11 cellular contexts compared by ENCODE assay signal in the genomic region with DNA sequence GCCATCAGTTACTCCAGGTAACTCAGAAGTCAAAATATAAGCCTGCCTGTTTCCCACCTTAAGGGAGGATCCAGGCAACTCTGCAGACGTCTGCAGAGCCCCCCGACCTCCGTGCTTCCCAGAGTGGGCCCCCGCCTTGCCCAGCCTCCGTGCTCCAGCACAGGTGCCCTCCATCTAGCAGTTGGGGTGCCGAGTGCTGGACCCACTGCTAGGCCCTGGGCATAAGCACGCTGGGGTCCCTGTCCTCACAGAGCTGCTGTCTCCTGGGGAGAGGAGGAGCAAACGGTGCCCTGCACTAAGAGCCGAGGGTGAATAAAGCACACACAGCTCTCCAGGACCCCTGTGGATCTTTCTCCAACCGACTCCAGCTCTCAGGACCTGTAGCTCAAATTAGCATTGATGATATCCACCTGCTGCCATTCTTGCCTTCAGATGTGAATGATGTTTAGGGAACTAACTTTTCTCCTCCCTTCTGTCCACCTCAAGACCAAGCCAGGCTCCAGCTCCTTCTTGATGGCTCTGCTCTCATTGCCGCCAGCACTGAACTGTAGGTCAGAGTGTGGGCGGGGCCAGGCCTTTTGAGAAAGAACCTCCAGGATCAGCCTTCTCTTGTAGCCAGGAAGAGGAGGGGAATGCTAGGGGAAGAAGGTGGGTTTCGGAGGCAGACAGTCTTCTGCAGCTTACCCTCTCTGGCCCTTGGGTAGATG.
DNase-seq lines count a peak whose midpoint lies in the region; ATAC-seq, FAIRE-seq and TF ChIP-seq lines count a peak whose summit lies in the region.
"Had no signal": no experiment of that assay in that cellular context is flagged by ENCODE, and none has a peak within 500 bp of the region (broad histone marks: within the 10 kb centered on the region; RNA-seq: fewer than 3 reads in every experiment).

No MANE protein-coding gene starts in this region.

- peaks cover 4% of the 10 kb centered on the region for H3K36me3 Mint-ChIP-seq in nephron (ENCODE audit: low read depth)
- H3K36me3 Mint-ChIP-seq: CD4-positive, CD25-positive, alpha-beta regulatory T cell had no signal

- no peaks in the 10 kb centered on the region for H3K36me3 ChIP-seq in K562 (ENCODE audit: control insufficient read depth, insufficient read depth, low read length)

- H4K20me1 ChIP-seq in K562 (replicated peaks; ENCODE audit: control insufficient read depth, insufficient read depth, low read length), result peaks cover 4% of the 10 kb centered on the region; the same call in 1 of the 2 replicates

- TF ChIP-seq CTCF in K562 (IDR thresholded peaks at IDR 0.05 in 2 of 3, conservative IDR thresholded peaks at IDR 0.05 in 1 of 3; ENCODE audit: insufficient read depth in 2 of 3, low read depth in 1 of 3, low read length in 3 of 3) (no peak), nephron (IDR thresholded peaks at IDR 0.05; ENCODE audit: unreplicated experiment in 3 of 3) (no peak)

- peak; percentile 55 for FAIRE-seq in K562 (lab: Jason Lieb, UNC)

- no peak for TF ChIP-seq RAD21 in K562 (CRISPR knock-in tag; conservative IDR thresholded peaks at IDR 0.05 in 1 of 2, IDR thresholded peaks at IDR 0.05 in 1 of 2)

- DNase-seq in CD1c-positive myeloid dendritic cell (ENCODE audit: extremely low spot score), result peak; percentile 38
- peak; percentile 86 for DNase-seq in NCI-H146 (lab: John Stamatoyannopoulos, UW)
- peak in 1 of 4 experiments; percentile 60 for DNase-seq in K562 (ENCODE audit: extremely low read depth in 1 of 4, low spot score in 3 of 4)
- no peak for DNase-seq in foreskin melanocyte
- DNase-seq in DMS 273 (lab: John Stamatoyannopoulos, UW; ENCODE audit: unreplicated experiment), result no peak
- DNase-seq in NCI-H1048 (lab: John Stamatoyannopoulos, UW), result no peak
- DNase-seq: CD4-positive, CD25-positive, alpha-beta regulatory T cell; effector memory CD4-positive, alpha-beta T cell; NCI-H748 treated with DMSO at 0.1 percent for 48 hours had no signal

- TF ChIP-seq EP300 in K562 (IDR thresholded peaks at IDR 0.05; ENCODE audit: low read length), result no peak

- BruUV-seq in K562 (replicated peaks; lab: Mats Ljungman, UMichigan), result no TSS peak

- intact Hi-C loops in K562 (cut with micrococcal nuclease), result no loop called here

- 22% methylated on average over 7 of the region's 13 CpGs for WGBS in K562 (ENCODE audit: insufficient coverage, low coverage, missing lambda C conversion rate)

- no peak overlapping the region for H2AFZ ChIP-seq in K562 (ENCODE audit: low read depth, low read length)

- TF ChIP-seq POLR2A in K562 (conservative IDR thresholded peaks at IDR 0.05), result no peak

- no peaks in the 10 kb centered on the region for H3K9me1 ChIP-seq in K562 (ENCODE audit: control insufficient read depth, insufficient read depth, low read length)

- no peaks in the 10 kb centered on the region for H3K9me3 ChIP-seq in K562 (replicated peaks; ENCODE audit: control insufficient read depth, insufficient read depth, low read depth, low read length)

- POLR2A ChIA-PET in K562 (lab: Yijun Ruan, JAX), result interaction anchor here (0.9 kb wide), 1 partner anchor 22 kb away, joined by 3 read pairs; no protein-coding TSS in a partner anchor

- H3K4me3 Mint-ChIP-seq in nephron, result peak overlapping the region in 2 of 3 experiments; percentile 54 to 56

- peak; percentile 54 for ATAC-seq in K562
- no peak for ATAC-seq in HG03135 (IDR thresholded peaks at IDR 0.05; ENCODE audit: unreplicated experiment)

- H3K27me3 ChIP-seq in K562 (ENCODE audit: control insufficient read depth in 2 of 2, insufficient read depth in 2 of 2, low read length in 2 of 2), result no peaks in the 10 kb centered on the region

- H3K4me1 Mint-ChIP-seq in nephron, result peaks cover 93% of the 10 kb centered on the region

- no peaks in the 10 kb centered on the region for H3K79me2 ChIP-seq in K562 (ENCODE audit: control insufficient read depth, insufficient read depth, low read length)

- peak overlapping the region; percentile 97 to 99 (median 98) for H3K27ac Mint-ChIP-seq in nephron

- H3K27ac ChIP-seq in K562 (ENCODE audit: extremely low read depth, low read depth, low read length), result no peak overlapping the region

- H3K9me3 Mint-ChIP-seq in nephron, result no peaks in the 10 kb centered on the region
- H3K9me3 Mint-ChIP-seq: CD4-positive, CD25-positive, alpha-beta regulatory T cell had no signal

- peak overlapping the region; percentile 63; the same call in 1 of the 2 replicates for H3K4me2 ChIP-seq in K562 (ENCODE audit: insufficient read depth, low read length)

- in situ Hi-C loops in K562 (cut with MboI), result no loop called here

- CTCF ChIA-PET in K562 (lab: Yijun Ruan, JAX; ENCODE audit: low intra/inter-chr PET ratio), result no interaction called here

- H3K4me3 ChIP-seq in K562, result no peak overlapping the region

- H3K4me1 ChIP-seq in K562 (replicated peaks in 1 of 2; ENCODE audit: control insufficient read depth in 2 of 2, insufficient read depth in 2 of 2, low read length in 2 of 2), result peaks cover 35 to 48% of the 10 kb centered on the region in 2 experiments

- H3K27me3 Mint-ChIP-seq in nephron (ENCODE audit: low read depth), result no peaks in the 10 kb centered on the region
- H3K27me3 Mint-ChIP-seq: CD4-positive, CD25-positive, alpha-beta regulatory T cell had no signal

- H3K9ac ChIP-seq in K562 (ENCODE audit: insufficient read depth in 1 of 2, low read depth in 2 of 2, low read length in 2 of 2), result peak overlapping the region in 1 of 2 experiments; percentile 45; a peak in 1 of 4 replicates

TF ChIP-seq in K562, 482 proteins besides CTCF, POLR2A, EP300 and RAD21:
- no peak for TF ChIP-seq FOXA1 (IDR thresholded peaks at IDR 0.05; ENCODE audit: borderline replicate concordance)
- TF ChIP-seq CHD4 (IDR thresholded peaks at IDR 0.05; ENCODE audit: insufficient read depth, insufficient replicate concordance, low read depth, low read length, poor library complexity, severe bottlenecking), result no peak
- no peak for TF ChIP-seq L3MBTL2 (IDR thresholded peaks at IDR 0.05)
- TF ChIP-seq FOXA3 (CRISPR knock-in tag; conservative IDR thresholded peaks at IDR 0.05 in 1 of 2, IDR thresholded peaks at IDR 0.05 in 1 of 2), result 0 out of 4 replicates have a peak, but pooled peaks of 1 of the 2 experiments have one; percentile 21
- TF ChIP-seq ZNF655 (CRISPR knock-in tag; IDR thresholded peaks at IDR 0.05), result no peak
- no peak for TF ChIP-seq ILF3 (IDR thresholded peaks at IDR 0.05; ENCODE audit: borderline replicate concordance)
- TF ChIP-seq PYGO2 (tag; IDR thresholded peaks at IDR 0.05), result no peak
- no peak for TF ChIP-seq ZC3H4 (CRISPR knock-in tag; IDR thresholded peaks at IDR 0.05; ENCODE audit: borderline replicate concordance)
- no peak for TF ChIP-seq RHOXF2B (CRISPR knock-in tag; conservative IDR thresholded peaks at IDR 0.05)

Comparison
In these comparisons a context has a peak if more than half of its experiments do, and no peak if none do; other contexts are left out.
1. DNase-seq: peak in CD1c-positive myeloid dendritic cell (single experiment) and NCI-H146 (single experiment); none in foreskin melanocyte (single experiment), DMS 273 (single experiment) and NCI-H1048 (single experiment).